ENCODE assay signal across 11 cellular contexts in genomic region chr1:104706631-104707147, GRCh38.
DNase-seq lines count a peak whose midpoint lies in the region; ATAC-seq lines count a peak whose summit lies in the region.
"Had no signal": no experiment of that assay in that cellular context is flagged by ENCODE, and none has a peak within 500 bp of the region (broad histone marks: within the 10 kb centered on the region; RNA-seq: fewer than 3 reads in every experiment).

No MANE protein-coding gene starts in this region.

- peaks cover 11% of the 10 kb centered on the region for H3K9me3 Mint-ChIP-seq in activated CD4-positive, alpha-beta T cell treated with anti-CD3 and anti-CD28 coated beads for 36 hours (ENCODE audit: low read depth)
- H3K9me3 Mint-ChIP-seq in naive thymus-derived CD4-positive, alpha-beta T cell: peaks cover 0 to 39% (median 8%) of the 10 kb centered on the region in 11 donors

- no peak overlapping the region for H3K27ac ChIP-seq in naive thymus-derived CD4-positive, alpha-beta T cell (ENCODE audit: low read depth, low read length)
- H3K27ac ChIP-seq: brain microvascular endothelial cell had no signal

- no peaks in the 10 kb centered on the region for H3K4me1 ChIP-seq in naive thymus-derived CD4-positive, alpha-beta T cell (ENCODE audit: control insufficient read depth in 2 of 2, insufficient read depth in 2 of 2, low read length in 2 of 2)

- intact Hi-C loops in activated CD4-positive, alpha-beta T cell treated with anti-CD3 and anti-CD28 coated beads for 36 hours (cut with DNase I, micrococcal nuclease): no loop called here
- intact Hi-C loops in naive thymus-derived CD4-positive, alpha-beta T cell (cut with micrococcal nuclease): no loop called here

- no peak overlapping the region for H3K4me3 Mint-ChIP-seq in activated CD4-positive, alpha-beta T cell treated with anti-CD3 and anti-CD28 coated beads for 36 hours
- peak overlapping the region in 3 of 10 donors; percentile 12 to 56 (median 30) for H3K4me3 Mint-ChIP-seq in naive thymus-derived CD4-positive, alpha-beta T cell

- DNase-seq in DMS153 (lab: John Stamatoyannopoulos, UW) (peak; percentile 61), NCI-H2029 treated with DMSO at 0.1 percent for 48 hours (lab: John Stamatoyannopoulos, UW) (peak; percentile 75), fibroblast of gingiva (ENCODE audit: low read depth) (peak; percentile 5), SK-N-DZ (ENCODE audit: low spot score) (no peak)
- DNase-seq in activated CD4-positive, alpha-beta T cell treated with anti-CD3 and anti-CD28 coated beads for 36 hours: no peak
- no peak for DNase-seq in activated T-cell treated with anti-CD3 and anti-CD28 coated beads, Interleukin-2, amount 50 U/mL, for 1 hour
- no peak for DNase-seq in naive thymus-derived CD4-positive, alpha-beta T cell
- DNase-seq: activated CD4-positive, alpha-beta T cell treated with anti-CD3 and anti-CD28 coated beads for 1 hour; brain microvascular endothelial cell; NCI-H446 treated with DMSO at 0.1 percent for 48 hours had no signal

- no peak overlapping the region for H3K27ac Mint-ChIP-seq in activated CD4-positive, alpha-beta T cell treated with anti-CD3 and anti-CD28 coated beads for 36 hours
- no peak overlapping the region for H3K27ac Mint-ChIP-seq in naive thymus-derived CD4-positive, alpha-beta T cell

- H3K36me3 Mint-ChIP-seq in activated CD4-positive, alpha-beta T cell treated with anti-CD3 and anti-CD28 coated beads for 36 hours (ENCODE audit: low read depth): no peaks in the 10 kb centered on the region
- no peaks in the 10 kb centered on the region for H3K36me3 Mint-ChIP-seq in naive thymus-derived CD4-positive, alpha-beta T cell

- ATAC-seq in GM21717 (IDR thresholded peaks at IDR 0.05; ENCODE audit: unreplicated experiment): peak; percentile 58
- ATAC-seq in activated CD4-positive, alpha-beta T cell treated with anti-CD3 and anti-CD28 coated beads for 36 hours: no peak
- ATAC-seq in naive thymus-derived CD4-positive, alpha-beta T cell: no peak

- H3K4me1 Mint-ChIP-seq in activated CD4-positive, alpha-beta T cell treated with anti-CD3 and anti-CD28 coated beads for 36 hours: peaks cover 3% of the 10 kb centered on the region
- peaks cover 0 to 6% (median 0%) of the 10 kb centered on the region in 7 donors for H3K4me1 Mint-ChIP-seq in naive thymus-derived CD4-positive, alpha-beta T cell

- H3K4me3 ChIP-seq in naive thymus-derived CD4-positive, alpha-beta T cell (ENCODE audit: low read length): no peak overlapping the region

- CTCF ChIA-PET in activated CD4-positive, alpha-beta T cell treated with anti-CD3 and anti-CD28 coated beads for 36 hours (lab: Charles Lee): no interaction called here
- CTCF ChIA-PET in naive thymus-derived CD4-positive, alpha-beta T cell (lab: Charles Lee): no interaction called here

- H3K36me3 ChIP-seq in naive thymus-derived CD4-positive, alpha-beta T cell (ENCODE audit: control insufficient read depth in 2 of 3, insufficient read depth in 3 of 3, low read length in 3 of 3): no peaks in the 10 kb centered on the region
- H3K36me3 ChIP-seq: brain microvascular endothelial cell had no signal

- H3K27me3 Mint-ChIP-seq in activated CD4-positive, alpha-beta T cell treated with anti-CD3 and anti-CD28 coated beads for 36 hours: no peaks in the 10 kb centered on the region
- H3K27me3 Mint-ChIP-seq in naive thymus-derived CD4-positive, alpha-beta T cell: no peaks in the 10 kb centered on the region

- POLR2A ChIA-PET in activated CD4-positive, alpha-beta T cell treated with anti-CD3 and anti-CD28 coated beads for 36 hours (lab: Charles Lee): interaction anchor here (0.6 kb wide), 1 partner anchor 1401 kb away, joined by 3 read pairs; no protein-coding TSS in a partner anchor
- POLR2A ChIA-PET in naive thymus-derived CD4-positive, alpha-beta T cell (lab: Charles Lee): no interaction called here

- H3K27me3 ChIP-seq in naive thymus-derived CD4-positive, alpha-beta T cell (ENCODE audit: control insufficient read depth in 2 of 2, insufficient read depth in 2 of 2, low read length in 2 of 2): no peaks in the 10 kb centered on the region
- H3K27me3 ChIP-seq: brain microvascular endothelial cell had no signal

- H3K9me3 ChIP-seq in naive thymus-derived CD4-positive, alpha-beta T cell (ENCODE audit: control insufficient read depth in 2 of 3, low read length in 3 of 3): no peaks in the 10 kb centered on the region

Comparison
In these comparisons a context has a peak if more than half of its experiments do, and no peak if none do; other contexts are left out.
1. DNase-seq: peak in DMS153 (single experiment), NCI-H2029 treated with DMSO at 0.1 percent for 48 hours (single experiment) and fibroblast of gingiva (single experiment); none in SK-N-DZ (single experiment), activated CD4-positive, alpha-beta T cell treated with anti-CD3 and anti-CD28 coated beads for 36 hours (single experiment), activated T-cell treated with anti-CD3 and anti-CD28 coated beads, Interleukin-2, amount 50 U/mL, for 1 hour (single experiment) and naive thymus-derived CD4-positive, alpha-beta T cell (0 of 9).